8 cellular contexts compared by ENCODE assay signal in genomic region chr3:121431717-121432517, GRCh38.
DNase-seq lines count a peak whose midpoint lies in the region; TF ChIP-seq lines count a peak whose summit lies in the region.

No MANE protein-coding gene starts in this region.

- peak overlapping the region; percentile 82 for H3K4me3 Mint-ChIP-seq in HFFc6
- H3K4me3 Mint-ChIP-seq in activated naive CD4-positive, alpha-beta T cell treated with anti-CD3 and anti-CD28 coated beads, Interleukin-2, amount 50 U/mL, for 24 hours, result peak overlapping the region; percentile 51

- no peaks in the 10 kb centered on the region for H3K27me3 Mint-ChIP-seq in HFFc6 (ENCODE audit: insufficient read depth)
- no peaks in the 10 kb centered on the region for H3K27me3 Mint-ChIP-seq in activated naive CD4-positive, alpha-beta T cell treated with anti-CD3 and anti-CD28 coated beads, Interleukin-2, amount 50 U/mL, for 24 hours

- peak overlapping the region; percentile 70 for H3K27ac Mint-ChIP-seq in HFFc6
- H3K27ac Mint-ChIP-seq in activated naive CD4-positive, alpha-beta T cell treated with anti-CD3 and anti-CD28 coated beads, Interleukin-2, amount 50 U/mL, for 24 hours, result peak overlapping the region; percentile 38

- TF ChIP-seq CTCF in HFFc6 (IDR thresholded peaks at IDR 0.05), result no peak

- H3K4me1 Mint-ChIP-seq in HFFc6 (ENCODE audit: low read depth), result peaks cover 17% of the 10 kb centered on the region
- peaks cover 22% of the 10 kb centered on the region for H3K4me1 Mint-ChIP-seq in activated naive CD4-positive, alpha-beta T cell treated with anti-CD3 and anti-CD28 coated beads, Interleukin-2, amount 50 U/mL, for 24 hours

- no peaks in the 10 kb centered on the region for H3K9me3 Mint-ChIP-seq in HFFc6
- H3K9me3 Mint-ChIP-seq in activated naive CD4-positive, alpha-beta T cell treated with anti-CD3 and anti-CD28 coated beads, Interleukin-2, amount 50 U/mL, for 24 hours, result no peaks in the 10 kb centered on the region

- DNase-seq in NCI-H1105 treated with DMSO at 0.1 percent for 48 hours (lab: John Stamatoyannopoulos, UW) (peak; percentile 43), NCI-H1105 (lab: John Stamatoyannopoulos, UW) (no peak), HFFc6 (peak; percentile 9), NCI-H1694 treated with DMSO at 0.1 percent for 48 hours (lab: John Stamatoyannopoulos, UW) (peak; percentile 8), iris pigment epithelial cell (ENCODE audit: low read depth) (peak; percentile 74), UCSD-AML1 (lab: John Stamatoyannopoulos, UW; ENCODE audit: unreplicated experiment) (no peak)
- peak; percentile 3 to 8 (median 4) for DNase-seq in stimulated activated CD4-positive, alpha-beta T cell treated with anti-CD3 and anti-CD28 coated beads, TNF-alpha, amount 100 ng/mL, for 48 hours (ENCODE audit: low read depth in 3 of 3)

- H3K36me3 Mint-ChIP-seq in HFFc6 (ENCODE audit: low read depth), result peaks cover 17% of the 10 kb centered on the region
- H3K36me3 Mint-ChIP-seq in activated naive CD4-positive, alpha-beta T cell treated with anti-CD3 and anti-CD28 coated beads, Interleukin-2, amount 50 U/mL, for 24 hours, result no peaks in the 10 kb centered on the region

Comparison
In these comparisons a context has a peak if more than half of its experiments do, and no peak if none do; other contexts are left out.
1. DNase-seq: peak in NCI-H1105 treated with DMSO at 0.1 percent for 48 hours (single experiment), HFFc6 (single experiment), NCI-H1694 treated with DMSO at 0.1 percent for 48 hours (single experiment), iris pigment epithelial cell (single experiment) and stimulated activated CD4-positive, alpha-beta T cell treated with anti-CD3 and anti-CD28 coated beads, TNF-alpha, amount 100 ng/mL, for 48 hours (3 of 3); none in NCI-H1105 (single experiment) and UCSD-AML1 (single experiment).